In genomic region chr7:26369519-26370385, GRCh38 we compare ENCODE assay signal across 8 cellular contexts.
A peak's percentile ranks its signal among the peaks of the same experiment; 100 is the strongest.
DNase-seq lines count a peak whose midpoint lies in the region; ATAC-seq, FAIRE-seq and TF ChIP-seq lines count a peak whose summit lies in the region.

No MANE protein-coding gene starts in this region.

- H3K4ac ChIP-seq in H1 (replicated peaks; ENCODE audit: insufficient read length, low read depth, low read length) = no peak overlapping the region

- no peak overlapping the region for H3K9ac ChIP-seq in H1 (replicated peaks in 1 of 4; ENCODE audit: extremely low read depth in 1 of 4, low read depth in 3 of 4, low read length in 3 of 4)

- peak; percentile 30 for DNase-seq in BE2C
- DNase-seq in NCI-H1105 treated with DMSO at 0.1 percent for 48 hours (lab: John Stamatoyannopoulos, UW) = peak; percentile 69
- peak; percentile 36 for DNase-seq in SKM-1 treated with dmso at 0.1 percent for 144 hours (lab: John Stamatoyannopoulos, UW; ENCODE audit: unreplicated experiment)
- no peak for DNase-seq in H1 (ENCODE audit: low read depth in 1 of 2, low spot score in 2 of 2)
- DNase-seq in myocyte (ENCODE audit: low read depth) = peak; percentile 80

- H2BK120ac ChIP-seq in H1 (replicated peaks; ENCODE audit: low read depth, low read length) = no peak overlapping the region

- TF ChIP-seq RAD21 in H1 (IDR thresholded peaks at IDR 0.05 in 1 of 2, conservative IDR thresholded peaks at IDR 0.05 in 1 of 2; ENCODE audit: low read depth in 2 of 2, low read length in 2 of 2) = peak; percentile 61 to 70

- H4K5ac ChIP-seq in H1 (ENCODE audit: insufficient read length, low read depth, low read length) = no peak overlapping the region

- ATAC-seq in HG02981 (IDR thresholded peaks at IDR 0.05; ENCODE audit: unreplicated experiment) (no peak), GM18502 (IDR thresholded peaks at IDR 0.05; ENCODE audit: poor library complexity, unreplicated experiment) (no peak)

- no peak overlapping the region for H2AFZ ChIP-seq in H1 (ENCODE audit: low read length)

- H3K56ac ChIP-seq in H1 (replicated peaks; ENCODE audit: insufficient read length, low read depth, low read length) = no peak overlapping the region

- H3K23me2 ChIP-seq in H1 (ENCODE audit: low read depth, low read length) = no peaks in the 10 kb centered on the region

- TF ChIP-seq EP300 in H1 (IDR thresholded peaks at IDR 0.05; ENCODE audit: borderline replicate concordance in 1 of 2, low read depth in 2 of 2, low read length in 2 of 2) = no peak

- no peaks in the 10 kb centered on the region for H4K20me1 ChIP-seq in H1 (replicated peaks in 1 of 2; ENCODE audit: control insufficient read depth in 1 of 2, insufficient read depth in 2 of 2, low read length in 2 of 2)

- H3K4me3 ChIP-seq in BE2C (ENCODE audit: low read depth, low read length) (no peak overlapping the region), H1 (ENCODE audit: extremely low read depth in 1 of 4, insufficient read depth in 2 of 4, low read depth in 3 of 4, low read length in 4 of 4) (no peak overlapping the region)

- no peak overlapping the region for H2BK12ac ChIP-seq in H1 (ENCODE audit: low read depth, low read length)

- no peak overlapping the region for H3K14ac ChIP-seq in H1 (ENCODE audit: insufficient read length)

- H3K4me1 ChIP-seq in BE2C = 0 out of 2 replicates have a peak, but pooled peaks cover 2% of the 10 kb centered on the region
- no peaks in the 10 kb centered on the region; a peak in 2 of 7 replicates for H3K4me1 ChIP-seq in H1 (replicated peaks in 1 of 4; ENCODE audit: control insufficient read depth in 3 of 4, insufficient read depth in 4 of 4, low read length in 3 of 4)

- peak; percentile 85 for TF ChIP-seq CTCF in BE2C (IDR thresholded peaks at IDR 0.05; ENCODE audit: low read depth, low read length)
- peak; percentile 64 for TF ChIP-seq CTCF in GM12872 (IDR thresholded peaks at IDR 0.05; ENCODE audit: insufficient read depth, low read depth, low read length)
- TF ChIP-seq CTCF in H1 (IDR thresholded peaks at IDR 0.05; ENCODE audit: control extremely low read depth in 1 of 3, insufficient read depth in 1 of 3, low read depth in 1 of 3, low read length in 3 of 3) = peak; percentile 17 to 61 (median 56)

- H4K8ac ChIP-seq in H1 (ENCODE audit: extremely low read depth, insufficient read depth, low read length) = no peak overlapping the region

- H3K36me3 ChIP-seq in BE2C (no peaks in the 10 kb centered on the region), H1 (ENCODE audit: control insufficient read depth in 2 of 4, insufficient read depth in 4 of 4, low read length in 3 of 4) (no peaks in the 10 kb centered on the region)

- no peaks in the 10 kb centered on the region for H3K79me2 ChIP-seq in H1 (ENCODE audit: control insufficient read depth in 1 of 2, insufficient read depth in 2 of 2, low read length in 2 of 2)

- H2BK15ac ChIP-seq in H1 (ENCODE audit: low read length) = no peak overlapping the region

- WGBS in H1 (ENCODE audit: extremely low coverage in 1 of 2, insufficient coverage in 1 of 2, insufficient read length in 1 of 2, insufficient replicate concordance in 2 of 2, low coverage in 1 of 2, low lambda C conversion rate in 2 of 2, missing lambda C conversion rate in 1 of 2), 2 experiments = 48% methylated on average over 8 of the region's 8 CpGs; no CpG with 5 or more reads in 1 of the 2 experiments

- H4K91ac ChIP-seq in H1 (replicated peaks; ENCODE audit: insufficient read length, low read length) = no peak overlapping the region

- CTCF ChIA-PET in H1 (lab: Charles Lee; ENCODE audit: partially characterized antibody) = interaction anchor here (0.6 to 2.9 kb wide), 76 partner anchors 9 to 809 kb away, joined by 3 to 59 read pairs (median 4); no protein-coding TSS in a partner anchor

- H2BK20ac ChIP-seq in H1 (ENCODE audit: low read length) = no peak overlapping the region

- POLR2A ChIA-PET in H1 (lab: Charles Lee; ENCODE audit: partially characterized antibody) = interaction anchor here (0.7 to 0.9 kb wide), 3 partner anchors 167 to 178 kb away, joined by 3 to 4 read pairs (median 3); no protein-coding TSS in a partner anchor

- peak; percentile 62 for FAIRE-seq in H1 (lab: Jason Lieb, UNC)

- no peak overlapping the region for H3K4me2 ChIP-seq in H1 (ENCODE audit: insufficient read depth in 1 of 2, low read depth in 2 of 2, low read length in 2 of 2)

- no peak overlapping the region for H3K18ac ChIP-seq in H1 (ENCODE audit: extremely low read depth, low read length)

- peaks cover 48% of the 10 kb centered on the region for H3K27me3 ChIP-seq in BE2C
- H3K27me3 ChIP-seq in H1 (replicated peaks in 1 of 4; ENCODE audit: control insufficient read depth in 3 of 4, extremely low read depth in 1 of 4, insufficient read depth in 3 of 4, low read length in 3 of 4) = no peaks in the 10 kb centered on the region

- TF ChIP-seq POLR2A in H1 (IDR thresholded peaks at IDR 0.05; ENCODE audit: control extremely low read depth in 1 of 2, low read depth in 2 of 2, low read length in 2 of 2) = no peak

- no peaks in the 10 kb centered on the region for H3K79me1 ChIP-seq in H1 (ENCODE audit: low read depth, low read length)

- no peak overlapping the region for H3K27ac ChIP-seq in H1 (ENCODE audit: low read depth, low read length)

- H2BK5ac ChIP-seq in H1 (ENCODE audit: low read depth, low read length) = no peak overlapping the region

- H3K9me3 ChIP-seq in BE2C (no peaks in the 10 kb centered on the region), H1 (ENCODE audit: insufficient read depth in 2 of 2, low read depth in 1 of 2, low read length in 1 of 2) (no peaks in the 10 kb centered on the region)

- H3K23ac ChIP-seq in H1 (ENCODE audit: insufficient read length) = no peak overlapping the region

- no peak overlapping the region for H2AK5ac ChIP-seq in H1 (ENCODE audit: low read depth, low read length)

TF ChIP-seq in H1, 55 proteins besides CTCF, POLR2A, EP300 and RAD21:
- TF ChIP-seq SIN3A (conservative IDR thresholded peaks at IDR 0.05 in 1 of 2, IDR thresholded peaks at IDR 0.05 in 1 of 2; ENCODE audit: low read depth in 1 of 2, low read length in 2 of 2) (no peak), NRF1 (IDR thresholded peaks at IDR 0.05; ENCODE audit: low read depth, low read length) (no peak), POU5F1 (IDR thresholded peaks at IDR 0.05; ENCODE audit: low read depth, low read length) (no peak), RBBP5 (IDR thresholded peaks at IDR 0.05; ENCODE audit: borderline replicate concordance, low read depth, low read length) (no peak), GTF2F1 (IDR thresholded peaks at IDR 0.05; ENCODE audit: borderline replicate concordance, low read depth, low read length) (no peak), USF2 (IDR thresholded peaks at IDR 0.05; ENCODE audit: low read length) (no peak), EZH2 (IDR thresholded peaks at IDR 0.05; ENCODE audit: low read depth, low read length, severe bottlenecking) (no peak), CHD2 (IDR thresholded peaks at IDR 0.05; ENCODE audit: low read length) (no peak), CREB1 (IDR thresholded peaks at IDR 0.05) (no peak), SAP30 (IDR thresholded peaks at IDR 0.05; ENCODE audit: insufficient read depth, insufficient replicate concordance, low read length) (no peak), JUN (IDR thresholded peaks at IDR 0.05; ENCODE audit: low read depth, low read length) (no peak), HDAC6 (IDR thresholded peaks at IDR 0.05; ENCODE audit: low read depth, low read length) (no peak), HDAC2 (IDR thresholded peaks at IDR 0.05; ENCODE audit: borderline replicate concordance in 1 of 2, low read depth in 2 of 2, low read length in 2 of 2) (no peak)

Comparison
In these comparisons a context has a peak if more than half of its experiments do, and no peak if none do; other contexts are left out.
1. DNase-seq: peak in BE2C (single experiment), NCI-H1105 treated with DMSO at 0.1 percent for 48 hours (single experiment), SKM-1 treated with dmso at 0.1 percent for 144 hours (single experiment) and myocyte (single experiment); none in H1 (0 of 2).
2. Peak in every context shown above with its lines, with median percentiles within 50 percentile points of each other: CTCF ChIP-seq.